9 cellular contexts compared by ENCODE assay signal in genomic region chr7:26681819-26682418, GRCh38.
DNase-seq lines count a peak whose midpoint lies in the region; ATAC-seq and TF ChIP-seq lines count a peak whose summit lies in the region.
"Had no signal": no experiment of that assay in that cellular context is flagged by ENCODE, and none has a peak within 500 bp of the region (broad histone marks: within the 10 kb centered on the region; RNA-seq: fewer than 3 reads in every experiment).

No MANE protein-coding gene starts in this region.

- ATAC-seq in upper lobe of right lung: no peak
- no peak for ATAC-seq in GM19455 (IDR thresholded peaks at IDR 0.05; ENCODE audit: unreplicated experiment)
- ATAC-seq in HG03442 (IDR thresholded peaks at IDR 0.05; ENCODE audit: unreplicated experiment): no peak

- H3K36me3 ChIP-seq in SK-N-SH (replicated peaks in 1 of 2; ENCODE audit: control insufficient read depth in 1 of 2, insufficient read depth in 2 of 2, low read length in 1 of 2) (no peaks in the 10 kb centered on the region), upper lobe of right lung (no peaks in the 10 kb centered on the region)
- H3K36me3 ChIP-seq: SJCRH30 had no signal

- H3K27ac ChIP-seq in SK-N-SH (ENCODE audit: low read depth in 2 of 2, low read length in 1 of 2) (no peak overlapping the region), upper lobe of right lung (no peak overlapping the region)
- H3K27ac ChIP-seq: SJCRH30 had no signal

- H3K4me2 ChIP-seq in SK-N-SH: no peak overlapping the region

- H3K4me1 ChIP-seq in SK-N-SH (ENCODE audit: control insufficient read depth in 1 of 2, insufficient read depth in 2 of 2, low read depth in 1 of 2, low read length in 1 of 2) (peaks cover 0 to 3% of the 10 kb centered on the region in 2 experiments; a peak in 2 of 4 replicates), upper lobe of right lung (peaks cover 20% of the 10 kb centered on the region)

- DNase-seq in DMS153 (lab: John Stamatoyannopoulos, UW) (peak; percentile 14), HT-29 (ENCODE audit: low spot score) (peak; percentile 70), SK-N-SH (peak; percentile 23), glutamatergic neuron (no peak), upper lobe of right lung (no peak), anterior cingulate cortex (lab: John Stamatoyannopoulos, UW) (no peak)

- CTCF ChIA-PET in SK-N-SH (lab: Yijun Ruan, JAX): interaction anchor here (0.5 to 6.3 kb wide), 57 partner anchors 9 to 1084 kb away, joined by 3 to 77 read pairs (median 4); partner anchors contain the start of genes HOXA3 and HOXA6

- H2AFZ ChIP-seq in SK-N-SH (ENCODE audit: low read depth): no peak overlapping the region; the same call in 1 of the 2 replicates

- 23% methylated on average over 3 of the region's 3 CpGs for WGBS in SK-N-SH (ENCODE audit: low lambda C conversion rate)

- peaks cover 11% of the 10 kb centered on the region for H3K4me1 Mint-ChIP-seq in glutamatergic neuron (ENCODE audit: low read depth, unreplicated experiment)

- no peak overlapping the region for H3K9ac ChIP-seq in SK-N-SH

- H3K27me3 Mint-ChIP-seq in glutamatergic neuron (ENCODE audit: unreplicated experiment): no peaks in the 10 kb centered on the region

- POLR2A ChIA-PET in SK-N-SH (lab: Yijun Ruan, JAX): no interaction called here

- no peaks in the 10 kb centered on the region for H3K9me2 ChIP-seq in SK-N-SH

- peak; percentile 95 for TF ChIP-seq CTCF in SK-N-SH (IDR thresholded peaks at IDR 0.05)
- peak; percentile 90 for TF ChIP-seq CTCF in glutamatergic neuron (IDR thresholded peaks at IDR 0.05; ENCODE audit: partially characterized antibody, unreplicated experiment)
- TF ChIP-seq CTCF in upper lobe of right lung (IDR thresholded peaks at IDR 0.05): peak; percentile 58

- TF ChIP-seq EP300 in SK-N-SH (IDR thresholded peaks at IDR 0.05; ENCODE audit: borderline replicate concordance in 1 of 2, low read depth in 1 of 2, low read length in 1 of 2): no peak

- no peaks in the 10 kb centered on the region for H3K36me3 Mint-ChIP-seq in glutamatergic neuron (ENCODE audit: unreplicated experiment)

- H3K9me3 ChIP-seq in SK-N-SH: no peaks in the 10 kb centered on the region
- H3K9me3 ChIP-seq in upper lobe of right lung: no peaks in the 10 kb centered on the region
- H3K9me3 ChIP-seq: SJCRH30 had no signal

- intact Hi-C loops in upper lobe of right lung (cut with DNase I): no loop called here

- no peak overlapping the region for H3K27ac Mint-ChIP-seq in glutamatergic neuron (ENCODE audit: unreplicated experiment)

- H3K27me3 ChIP-seq in SK-N-SH (ENCODE audit: insufficient read depth): peaks cover 9% of the 10 kb centered on the region
- H3K27me3 ChIP-seq in upper lobe of right lung: no peaks in the 10 kb centered on the region
- H3K27me3 ChIP-seq: SJCRH30 had no signal

- TF ChIP-seq RAD21 in SK-N-SH (IDR thresholded peaks at IDR 0.05; ENCODE audit: low read length): peak; percentile 69

- no peaks in the 10 kb centered on the region for H3K9me3 Mint-ChIP-seq in glutamatergic neuron (ENCODE audit: unreplicated experiment)

- H3K4me3 Mint-ChIP-seq in glutamatergic neuron (ENCODE audit: unreplicated experiment): no peak overlapping the region

- no peaks in the 10 kb centered on the region for H3F3A ChIP-seq in SK-N-SH (replicated peaks; ENCODE audit: insufficient read depth)

- no peaks in the 10 kb centered on the region for H3K79me2 ChIP-seq in SK-N-SH (ENCODE audit: insufficient read depth)

- H3K4me3 ChIP-seq in SK-N-SH (ENCODE audit: low read depth in 2 of 2, low read length in 1 of 2): no peak overlapping the region
- H3K4me3 ChIP-seq in upper lobe of right lung: no peak overlapping the region
- H3K4me3 ChIP-seq: SJCRH30 had no signal

- H4K20me1 ChIP-seq in SK-N-SH (ENCODE audit: insufficient read depth): no peaks in the 10 kb centered on the region

TF ChIP-seq in SK-N-SH, 30 proteins besides CTCF, POLR2A, EP300 and RAD21:
- TF ChIP-seq SMC3 (IDR thresholded peaks at IDR 0.05; ENCODE audit: low read depth, low read length) (peak; percentile 68; the same call in 1 of the 2 replicates), GABPA (IDR thresholded peaks at IDR 0.05; ENCODE audit: low read depth) (no peak), CHD2 (IDR thresholded peaks at IDR 0.05; ENCODE audit: low read length, partially characterized antibody) (peak; percentile 25)
TF ChIP-seq in SK-N-SH: peak in this region for 2.

Comparison
In these comparisons a context has a peak if more than half of its experiments do, and no peak if none do; other contexts are left out.
1. DNase-seq: peak in DMS153 (single experiment), HT-29 (single experiment) and SK-N-SH (single experiment); none in glutamatergic neuron (single experiment), upper lobe of right lung (single experiment) and anterior cingulate cortex (0 of 58).
2. Peak in every context shown above with its lines, with median percentiles within 50 percentile points of each other: CTCF ChIP-seq.